Comparison of ENCODE assay signal across 17 cellular contexts in the genomic region with DNA sequence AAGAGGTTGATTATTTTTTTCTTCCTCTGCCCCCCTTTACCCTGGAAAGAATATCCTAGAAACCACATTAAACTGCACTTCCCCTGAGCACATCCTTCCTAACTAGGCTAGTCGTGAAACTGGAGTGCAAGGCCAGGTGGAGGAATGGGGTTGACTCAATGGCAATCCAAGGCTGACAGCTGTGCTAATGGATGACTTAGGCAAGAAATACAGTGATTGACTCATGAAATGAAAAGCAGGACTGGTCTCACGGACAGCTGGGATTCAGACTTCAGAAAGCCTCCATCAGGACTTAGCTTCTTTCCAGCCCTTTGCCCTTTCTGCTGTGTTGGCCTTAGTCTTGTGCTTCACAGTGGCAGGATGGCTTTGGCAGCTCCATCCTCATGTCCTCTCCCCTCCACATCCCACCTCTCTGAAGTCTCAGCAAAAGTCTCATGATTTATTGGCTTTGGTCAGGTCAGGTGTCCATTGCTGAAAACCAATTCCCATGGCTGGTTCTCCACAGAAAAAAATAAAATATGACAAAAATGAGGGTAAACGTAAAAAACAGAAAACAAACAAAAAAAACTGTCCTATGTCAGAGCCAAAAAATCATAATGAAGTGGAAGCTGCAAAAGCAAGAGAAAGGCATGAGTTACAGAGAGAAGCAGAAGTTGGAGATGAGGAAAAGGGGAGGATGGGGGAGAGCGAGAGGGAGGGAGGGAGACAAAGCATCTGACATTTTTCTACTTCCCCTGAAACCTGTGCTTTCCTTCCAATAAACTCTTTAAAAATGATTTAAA. TPM values are rescaled to one million over a fixed set of nuclear protein-coding genes. Genes with fewer than 3 reads are reported as not detected.
DNase-seq lines count a peak whose midpoint lies in the region; ATAC-seq and TF ChIP-seq lines count a peak whose summit lies in the region.
"Had no signal": no experiment of that assay in that cellular context is flagged by ENCODE, and none has a peak within 500 bp of the region (broad histone marks: within the 10 kb centered on the region; RNA-seq: fewer than 3 reads in every experiment).

No MANE protein-coding gene starts in this region.

- WGBS in mesenchymal stem cell: 68% methylated on average over 2 of the region's 4 CpGs
- no CpG with 5 or more reads among the region's 4 CpGs for WGBS in neuronal stem cell (ENCODE audit: extremely low coverage in 2 of 2, insufficient read length in 2 of 2, insufficient replicate concordance in 1 of 2), 2 donors

- H3K23ac ChIP-seq in mesenchymal stem cell (ENCODE audit: low read length in 2 of 2): no peak overlapping the region
- no peak overlapping the region for H3K23ac ChIP-seq in neuronal stem cell (ENCODE audit: low read depth, low read length, poor library complexity)

- H3K79me1 ChIP-seq in mesenchymal stem cell (replicated peaks; ENCODE audit: low read length, poor library complexity, severe bottlenecking) (no peaks in the 10 kb centered on the region), neuronal stem cell (ENCODE audit: low read depth, low read length) (no peaks in the 10 kb centered on the region)

- TF ChIP-seq CTCF in AG10803 (conservative IDR thresholded peaks at IDR 0.05; ENCODE audit: low read length): no peak
- TF ChIP-seq CTCF in CD8-positive, alpha-beta T cell (IDR thresholded peaks at IDR 0.05): no peak

- H3K4me3 ChIP-seq in AG10803 (ENCODE audit: low read length): no peak overlapping the region
- H3K4me3 ChIP-seq in mesenchymal stem cell (ENCODE audit: insufficient read depth in 1 of 2, low read depth in 1 of 2, low read length in 2 of 2): no peak overlapping the region
- H3K4me3 ChIP-seq in CD4-positive, alpha-beta memory T cell (ENCODE audit: low read length in 2 of 2): no peak overlapping the region
- H3K4me3 ChIP-seq in CD8-positive, alpha-beta T cell (ENCODE audit: low read depth, low read length): no peak overlapping the region
- no peak overlapping the region for H3K4me3 ChIP-seq in neuronal stem cell (ENCODE audit: low read length in 2 of 2)
- H3K4me3 ChIP-seq: GM12878, vagina had no signal

- H4K8ac ChIP-seq in mesenchymal stem cell (ENCODE audit: low read length): no peak overlapping the region
- no peak overlapping the region for H4K8ac ChIP-seq in neuronal stem cell (ENCODE audit: low read depth, low read length)

- H2BK15ac ChIP-seq in mesenchymal stem cell (ENCODE audit: low read depth, poor library complexity, severe bottlenecking) (no peak overlapping the region), neuronal stem cell (ENCODE audit: low read length) (no peak overlapping the region)

- H2BK5ac ChIP-seq in mesenchymal stem cell (ENCODE audit: low read depth, low read length, poor library complexity, severe bottlenecking) (no peak overlapping the region), neuronal stem cell (ENCODE audit: low read length) (no peak overlapping the region)

- intact Hi-C loops in CD4-positive, alpha-beta memory T cell (cut with micrococcal nuclease): no loop called here
- intact Hi-C loops in CD8-positive, alpha-beta T cell (cut with DNase I, micrococcal nuclease): no loop called here

- no peaks in the 10 kb centered on the region for H3K9me3 Mint-ChIP-seq in CD4-positive, alpha-beta memory T cell
- H3K9me3 Mint-ChIP-seq in CD8-positive, alpha-beta T cell: no peaks in the 10 kb centered on the region
- H3K9me3 Mint-ChIP-seq: natural killer cell had no signal

- H2BK120ac ChIP-seq in mesenchymal stem cell (ENCODE audit: low read depth, low read length) (no peak overlapping the region), neuronal stem cell (ENCODE audit: low read depth, low read length) (no peak overlapping the region)

- H3K36me3 ChIP-seq in mesenchymal stem cell (ENCODE audit: control insufficient read depth in 1 of 2, insufficient read depth in 2 of 2, low read depth in 1 of 2, low read length in 2 of 2) (no peaks in the 10 kb centered on the region), neuronal stem cell (replicated peaks in 1 of 2; ENCODE audit: control insufficient read depth in 2 of 2, insufficient read depth in 2 of 2, low read length in 2 of 2) (no peaks in the 10 kb centered on the region)
- no peaks in the 10 kb centered on the region for H3K36me3 ChIP-seq in CD4-positive, alpha-beta memory T cell (ENCODE audit: insufficient read depth, low read length)
- no peaks in the 10 kb centered on the region for H3K36me3 ChIP-seq in CD8-positive, alpha-beta T cell (ENCODE audit: insufficient read depth, low read length)
- H3K36me3 ChIP-seq: vagina had no signal

- H3K36me3 Mint-ChIP-seq in CD4-positive, alpha-beta memory T cell: no peaks in the 10 kb centered on the region
- no peaks in the 10 kb centered on the region for H3K36me3 Mint-ChIP-seq in CD8-positive, alpha-beta T cell
- H3K36me3 Mint-ChIP-seq: natural killer cell had no signal

- H3K4me1 ChIP-seq in mesenchymal stem cell (ENCODE audit: control insufficient read depth, insufficient read depth, low read depth, low read length) (peaks cover 4% of the 10 kb centered on the region), neuronal stem cell (ENCODE audit: control insufficient read depth in 2 of 2, insufficient read depth in 1 of 2, low read depth in 1 of 2, low read length in 2 of 2) (peaks cover 0 to 2% of the 10 kb centered on the region in 2 donors)
- no peaks in the 10 kb centered on the region for H3K4me1 ChIP-seq in CD4-positive, alpha-beta memory T cell (ENCODE audit: insufficient read depth, low read length)
- H3K4me1 ChIP-seq in CD8-positive, alpha-beta T cell (ENCODE audit: insufficient read depth, low read length): no peaks in the 10 kb centered on the region

- H3K18ac ChIP-seq in mesenchymal stem cell (ENCODE audit: low read depth in 1 of 2, low read length in 2 of 2) (no peak overlapping the region), neuronal stem cell (ENCODE audit: low read length) (no peak overlapping the region)

- CTCF ChIA-PET in CD4-positive, alpha-beta memory T cell (lab: Charles Lee; ENCODE audit: partially characterized antibody): no interaction called here
- CTCF ChIA-PET in CD8-positive, alpha-beta T cell (lab: Charles Lee): no interaction called here

- H3K4me1 Mint-ChIP-seq in CD4-positive, alpha-beta memory T cell: no peaks in the 10 kb centered on the region
- H3K4me1 Mint-ChIP-seq in CD8-positive, alpha-beta T cell (ENCODE audit: low read depth): no peaks in the 10 kb centered on the region

- H2AK5ac ChIP-seq in mesenchymal stem cell (ENCODE audit: low read length, severe bottlenecking) (no peak overlapping the region), neuronal stem cell (ENCODE audit: low read depth, low read length) (no peak overlapping the region)

- no peak overlapping the region for H3K4me3 Mint-ChIP-seq in CD4-positive, alpha-beta memory T cell
- H3K4me3 Mint-ChIP-seq in CD8-positive, alpha-beta T cell: no peak overlapping the region
- H3K4me3 Mint-ChIP-seq: natural killer cell had no signal

- H3K4me2 ChIP-seq in mesenchymal stem cell (ENCODE audit: low read length, poor library complexity, severe bottlenecking): no peak overlapping the region
- H3K4me2 ChIP-seq in neuronal stem cell (ENCODE audit: insufficient read depth, low read length, poor library complexity, severe bottlenecking): no peak overlapping the region

- POLR2A ChIA-PET in CD4-positive, alpha-beta memory T cell (lab: Charles Lee; ENCODE audit: partially characterized antibody): no interaction called here
- POLR2A ChIA-PET in CD8-positive, alpha-beta T cell (lab: Charles Lee): no interaction called here

- H2BK12ac ChIP-seq in mesenchymal stem cell (ENCODE audit: low read length in 2 of 2): no peak overlapping the region
- H2BK12ac ChIP-seq in neuronal stem cell (ENCODE audit: low read length): no peak overlapping the region

- peak; percentile 19 for DNase-seq in AG10803 (ENCODE audit: low read depth)
- DNase-seq in RPMI7951 (ENCODE audit: low read depth): peak; percentile 11
- no peak for DNase-seq in mesenchymal stem cell
- DNase-seq in DMS153 (lab: John Stamatoyannopoulos, UW): no peak
- DNase-seq in CD4-positive, alpha-beta memory T cell: no peak
- no peak for DNase-seq in CD8-positive, alpha-beta T cell
- DNase-seq in neuronal stem cell (ENCODE audit: low spot score): no peak
- DNase-seq: activated CD4-positive, alpha-beta T cell treated with anti-CD3 and anti-CD28 coated beads, Interleukin-2, amount 50 U/mL, for 48 hours; activated gamma-delta T cell; cerebellar nuclear complex; KG1; natural killer cell; NCI-H2107; T-helper 2 cell had no signal

- no peak overlapping the region for H3K14ac ChIP-seq in mesenchymal stem cell (ENCODE audit: low read length in 2 of 2)
- H3K14ac ChIP-seq in neuronal stem cell (ENCODE audit: low read length): no peak overlapping the region

- no peaks in the 10 kb centered on the region for H3K9me3 ChIP-seq in mesenchymal stem cell (ENCODE audit: control insufficient read depth, low read length)
- H3K9me3 ChIP-seq in CD4-positive, alpha-beta memory T cell (ENCODE audit: control insufficient read depth in 1 of 2, low read length in 2 of 2): no peaks in the 10 kb centered on the region
- no peaks in the 10 kb centered on the region for H3K9me3 ChIP-seq in CD8-positive, alpha-beta T cell (ENCODE audit: low read length)
- H3K9me3 ChIP-seq in neuronal stem cell (replicated peaks in 1 of 2; ENCODE audit: control insufficient read depth in 2 of 2, insufficient read depth in 1 of 2, low read depth in 1 of 2, low read length in 2 of 2): no peaks in the 10 kb centered on the region
- H3K9me3 ChIP-seq: vagina had no signal

- no peak overlapping the region for H3K4ac ChIP-seq in mesenchymal stem cell (ENCODE audit: low read depth in 1 of 2, low read length in 2 of 2)
- H3K4ac ChIP-seq in neuronal stem cell (ENCODE audit: low read length): no peak overlapping the region

- H3K27ac Mint-ChIP-seq in CD4-positive, alpha-beta memory T cell: peak overlapping the region in 3 of 7 donors; percentile 44 to 73 (median 50)
- no peak overlapping the region for H3K27ac Mint-ChIP-seq in CD8-positive, alpha-beta T cell

- peak; percentile 24 for ATAC-seq in HG03025 (IDR thresholded peaks at IDR 0.05; ENCODE audit: low FRiP score, unreplicated experiment)
- ATAC-seq in CD8-positive, alpha-beta T cell: no peak
- ATAC-seq: natural killer cell had no signal

- peaks cover 5 to 13% of the 10 kb centered on the region in 2 donors for H3K27me3 Mint-ChIP-seq in CD4-positive, alpha-beta memory T cell
- H3K27me3 Mint-ChIP-seq in CD8-positive, alpha-beta T cell (ENCODE audit: low read depth): peaks cover 14% of the 10 kb centered on the region

- H3K27me3 ChIP-seq in mesenchymal stem cell (ENCODE audit: control insufficient read depth in 1 of 2, insufficient read depth in 1 of 2, low read length in 2 of 2) (no peaks in the 10 kb centered on the region), neuronal stem cell (ENCODE audit: control insufficient read depth in 3 of 3, insufficient read depth in 3 of 3, low read depth in 1 of 3, low read length in 3 of 3) (no peaks in the 10 kb centered on the region)
- H3K27me3 ChIP-seq in CD4-positive, alpha-beta memory T cell (ENCODE audit: insufficient read depth, low read length): no peaks in the 10 kb centered on the region
- H3K27me3 ChIP-seq in CD8-positive, alpha-beta T cell (ENCODE audit: insufficient read depth, low read length): no peaks in the 10 kb centered on the region
- H3K27me3 ChIP-seq: vagina had no signal

- H2AFZ ChIP-seq in mesenchymal stem cell (ENCODE audit: low read depth, low read length) (no peak overlapping the region), neuronal stem cell (ENCODE audit: low read length) (no peak overlapping the region)

- H3K27ac ChIP-seq in mesenchymal stem cell (ENCODE audit: low read length, poor library complexity, severe bottlenecking) (peak overlapping the region; percentile 28), neuronal stem cell (replicated peaks; ENCODE audit: low read length) (no peak overlapping the region)
- H3K27ac ChIP-seq in CD4-positive, alpha-beta memory T cell (ENCODE audit: low read depth, low read length): no peak overlapping the region
- H3K27ac ChIP-seq in CD8-positive, alpha-beta T cell (ENCODE audit: low read depth, low read length): no peak overlapping the region
- H3K27ac ChIP-seq: vagina had no signal

- H4K91ac ChIP-seq in mesenchymal stem cell (ENCODE audit: low read length) (no peak overlapping the region), neuronal stem cell (ENCODE audit: low read depth, low read length, poor library complexity) (no peak overlapping the region)

- H3K9ac ChIP-seq in mesenchymal stem cell (ENCODE audit: low read length): peak overlapping the region; percentile 50
- no peak overlapping the region for H3K9ac ChIP-seq in neuronal stem cell (ENCODE audit: low read depth, low read length, poor library complexity)

RNA-seq across cellular contexts. Expression of a gene that starts 33.9 kb away (rescaled TPM):
- 10.8 and 13.0 TPM in 2 replicates for total RNA-seq in RPMI7951 (2014; rRNA removed; shearing (Covaris generic))
- polyA plus RNA-seq in mesenchymal stem cell (2013, experiment 1 of 2): 10.1 TPM
- polyA plus RNA-seq in mesenchymal stem cell (2013, experiment 2 of 2): 10.5 TPM
- total RNA-seq in CD4-positive, alpha-beta memory T cell: 10 to 100 TPM; 18.0 to 19.7 TPM
- polyA plus RNA-seq in CD4-positive, alpha-beta memory T cell: 10 to 100 TPM; 30.3 to 41.1 TPM
- 10 to 100 TPM; 10.9 to 11.8 TPM for total RNA-seq in CD8-positive, alpha-beta T cell
- polyA plus RNA-seq in neuronal stem cell (2013, experiment 1 of 2): 7.2 TPM
- 7.2 TPM for polyA plus RNA-seq in neuronal stem cell (2013, experiment 2 of 2)

Comparison
In these comparisons a context has a peak if more than half of its experiments do, and no peak if none do; other contexts are left out.
1. DNase-seq: peak in AG10803 (single experiment) and RPMI7951 (single experiment); none in mesenchymal stem cell (single experiment), DMS153 (single experiment), CD4-positive, alpha-beta memory T cell (0 of 5), CD8-positive, alpha-beta T cell (0 of 7) and neuronal stem cell (single experiment).